21 cellular contexts compared by ENCODE assay signal in genomic region chr1:151916959-151917358, GRCh38.
"Had no signal": no experiment of that assay in that cellular context is flagged by ENCODE, and none has a peak within 500 bp of the region (broad histone marks: within the 10 kb centered on the region; RNA-seq: fewer than 3 reads in every experiment).

No MANE protein-coding gene starts in this region.

- H3K27ac ChIP-seq: KMS-11, RWPE1 had no signal

- DNase-seq: IMR-90, Kasumi-1, NCI-H1048, NCI-H1105, NCI-H1417 treated with DMSO at 0.1 percent for 48 hours, NCI-H146, NCI-H1694 treated with DMSO at 0.1 percent for 48 hours, NCI-H1930, NCI-H2081, NCI-H2107, NCI-H2227 treated with DMSO at 0.1 percent for 48 hours, NCI-H524, NCI-H526 treated with DMSO at 0.1 percent for 48 hours, NCI-H748 treated with DMSO at 0.1 percent for 48 hours, PC-3, SHP77, SK-N-SH, SW 1271, T-cell had no signal
